Comparison of ENCODE assay signal across 1 cellular context in the genomic region with DNA sequence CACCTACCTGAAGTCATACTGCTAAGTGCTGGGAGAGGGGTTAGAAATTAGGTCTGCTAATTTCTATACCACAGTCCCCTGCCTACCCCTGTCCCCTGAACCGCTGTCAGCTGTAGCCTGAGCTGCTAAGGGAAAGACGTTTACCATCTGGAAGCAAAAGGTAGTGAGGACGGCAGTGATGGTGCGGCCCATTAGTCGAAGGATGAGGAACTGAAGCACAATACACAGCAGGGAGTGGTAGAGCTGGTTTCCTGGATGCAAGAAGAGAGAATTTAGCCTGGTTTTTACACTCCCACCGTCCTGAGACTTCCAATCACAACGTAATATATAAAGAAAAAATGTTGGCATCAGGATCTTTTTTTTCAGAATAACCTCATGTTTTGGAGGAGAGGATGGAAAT.
TF ChIP-seq lines count a peak whose summit lies in the region.

No MANE protein-coding gene starts in this region.

TF ChIP-seq in GM23338, 12 proteins besides CTCF, POLR2A, EP300 and RAD21:
- TF ChIP-seq, protein P1, sequence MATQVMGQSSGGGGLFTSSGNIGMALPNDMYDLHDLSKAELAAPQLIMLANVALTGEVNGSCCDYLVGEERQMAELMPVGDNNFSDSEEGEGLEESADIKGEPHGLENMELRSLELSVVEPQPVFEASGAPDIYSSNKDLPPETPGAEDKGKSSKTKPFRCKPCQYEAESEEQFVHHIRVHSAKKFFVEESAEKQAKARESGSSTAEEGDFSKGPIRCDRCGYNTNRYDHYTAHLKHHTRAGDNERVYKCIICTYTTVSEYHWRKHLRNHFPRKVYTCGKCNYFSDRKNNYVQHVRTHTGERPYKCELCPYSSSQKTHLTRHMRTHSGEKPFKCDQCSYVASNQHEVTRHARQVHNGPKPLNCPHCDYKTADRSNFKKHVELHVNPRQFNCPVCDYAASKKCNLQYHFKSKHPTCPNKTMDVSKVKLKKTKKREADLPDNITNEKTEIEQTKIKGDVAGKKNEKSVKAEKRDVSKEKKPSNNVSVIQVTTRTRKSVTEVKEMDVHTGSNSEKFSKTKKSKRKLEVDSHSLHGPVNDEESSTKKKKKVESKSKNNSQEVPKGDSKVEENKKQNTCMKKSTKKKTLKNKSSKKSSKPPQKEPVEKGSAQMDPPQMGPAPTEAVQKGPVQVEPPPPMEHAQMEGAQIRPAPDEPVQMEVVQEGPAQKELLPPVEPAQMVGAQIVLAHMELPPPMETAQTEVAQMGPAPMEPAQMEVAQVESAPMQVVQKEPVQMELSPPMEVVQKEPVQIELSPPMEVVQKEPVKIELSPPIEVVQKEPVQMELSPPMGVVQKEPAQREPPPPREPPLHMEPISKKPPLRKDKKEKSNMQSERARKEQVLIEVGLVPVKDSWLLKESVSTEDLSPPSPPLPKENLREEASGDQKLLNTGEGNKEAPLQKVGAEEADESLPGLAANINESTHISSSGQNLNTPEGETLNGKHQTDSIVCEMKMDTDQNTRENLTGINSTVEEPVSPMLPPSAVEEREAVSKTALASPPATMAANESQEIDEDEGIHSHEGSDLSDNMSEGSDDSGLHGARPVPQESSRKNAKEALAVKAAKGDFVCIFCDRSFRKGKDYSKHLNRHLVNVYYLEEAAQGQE (IDR thresholded peaks at IDR 0.05; ENCODE audit: unreplicated experiment): no peak
- TF ChIP-seq POLR2AphosphoS5 (IDR thresholded peaks at IDR 0.05; ENCODE audit: low read depth): no peak
- TF ChIP-seq, protein P2, sequence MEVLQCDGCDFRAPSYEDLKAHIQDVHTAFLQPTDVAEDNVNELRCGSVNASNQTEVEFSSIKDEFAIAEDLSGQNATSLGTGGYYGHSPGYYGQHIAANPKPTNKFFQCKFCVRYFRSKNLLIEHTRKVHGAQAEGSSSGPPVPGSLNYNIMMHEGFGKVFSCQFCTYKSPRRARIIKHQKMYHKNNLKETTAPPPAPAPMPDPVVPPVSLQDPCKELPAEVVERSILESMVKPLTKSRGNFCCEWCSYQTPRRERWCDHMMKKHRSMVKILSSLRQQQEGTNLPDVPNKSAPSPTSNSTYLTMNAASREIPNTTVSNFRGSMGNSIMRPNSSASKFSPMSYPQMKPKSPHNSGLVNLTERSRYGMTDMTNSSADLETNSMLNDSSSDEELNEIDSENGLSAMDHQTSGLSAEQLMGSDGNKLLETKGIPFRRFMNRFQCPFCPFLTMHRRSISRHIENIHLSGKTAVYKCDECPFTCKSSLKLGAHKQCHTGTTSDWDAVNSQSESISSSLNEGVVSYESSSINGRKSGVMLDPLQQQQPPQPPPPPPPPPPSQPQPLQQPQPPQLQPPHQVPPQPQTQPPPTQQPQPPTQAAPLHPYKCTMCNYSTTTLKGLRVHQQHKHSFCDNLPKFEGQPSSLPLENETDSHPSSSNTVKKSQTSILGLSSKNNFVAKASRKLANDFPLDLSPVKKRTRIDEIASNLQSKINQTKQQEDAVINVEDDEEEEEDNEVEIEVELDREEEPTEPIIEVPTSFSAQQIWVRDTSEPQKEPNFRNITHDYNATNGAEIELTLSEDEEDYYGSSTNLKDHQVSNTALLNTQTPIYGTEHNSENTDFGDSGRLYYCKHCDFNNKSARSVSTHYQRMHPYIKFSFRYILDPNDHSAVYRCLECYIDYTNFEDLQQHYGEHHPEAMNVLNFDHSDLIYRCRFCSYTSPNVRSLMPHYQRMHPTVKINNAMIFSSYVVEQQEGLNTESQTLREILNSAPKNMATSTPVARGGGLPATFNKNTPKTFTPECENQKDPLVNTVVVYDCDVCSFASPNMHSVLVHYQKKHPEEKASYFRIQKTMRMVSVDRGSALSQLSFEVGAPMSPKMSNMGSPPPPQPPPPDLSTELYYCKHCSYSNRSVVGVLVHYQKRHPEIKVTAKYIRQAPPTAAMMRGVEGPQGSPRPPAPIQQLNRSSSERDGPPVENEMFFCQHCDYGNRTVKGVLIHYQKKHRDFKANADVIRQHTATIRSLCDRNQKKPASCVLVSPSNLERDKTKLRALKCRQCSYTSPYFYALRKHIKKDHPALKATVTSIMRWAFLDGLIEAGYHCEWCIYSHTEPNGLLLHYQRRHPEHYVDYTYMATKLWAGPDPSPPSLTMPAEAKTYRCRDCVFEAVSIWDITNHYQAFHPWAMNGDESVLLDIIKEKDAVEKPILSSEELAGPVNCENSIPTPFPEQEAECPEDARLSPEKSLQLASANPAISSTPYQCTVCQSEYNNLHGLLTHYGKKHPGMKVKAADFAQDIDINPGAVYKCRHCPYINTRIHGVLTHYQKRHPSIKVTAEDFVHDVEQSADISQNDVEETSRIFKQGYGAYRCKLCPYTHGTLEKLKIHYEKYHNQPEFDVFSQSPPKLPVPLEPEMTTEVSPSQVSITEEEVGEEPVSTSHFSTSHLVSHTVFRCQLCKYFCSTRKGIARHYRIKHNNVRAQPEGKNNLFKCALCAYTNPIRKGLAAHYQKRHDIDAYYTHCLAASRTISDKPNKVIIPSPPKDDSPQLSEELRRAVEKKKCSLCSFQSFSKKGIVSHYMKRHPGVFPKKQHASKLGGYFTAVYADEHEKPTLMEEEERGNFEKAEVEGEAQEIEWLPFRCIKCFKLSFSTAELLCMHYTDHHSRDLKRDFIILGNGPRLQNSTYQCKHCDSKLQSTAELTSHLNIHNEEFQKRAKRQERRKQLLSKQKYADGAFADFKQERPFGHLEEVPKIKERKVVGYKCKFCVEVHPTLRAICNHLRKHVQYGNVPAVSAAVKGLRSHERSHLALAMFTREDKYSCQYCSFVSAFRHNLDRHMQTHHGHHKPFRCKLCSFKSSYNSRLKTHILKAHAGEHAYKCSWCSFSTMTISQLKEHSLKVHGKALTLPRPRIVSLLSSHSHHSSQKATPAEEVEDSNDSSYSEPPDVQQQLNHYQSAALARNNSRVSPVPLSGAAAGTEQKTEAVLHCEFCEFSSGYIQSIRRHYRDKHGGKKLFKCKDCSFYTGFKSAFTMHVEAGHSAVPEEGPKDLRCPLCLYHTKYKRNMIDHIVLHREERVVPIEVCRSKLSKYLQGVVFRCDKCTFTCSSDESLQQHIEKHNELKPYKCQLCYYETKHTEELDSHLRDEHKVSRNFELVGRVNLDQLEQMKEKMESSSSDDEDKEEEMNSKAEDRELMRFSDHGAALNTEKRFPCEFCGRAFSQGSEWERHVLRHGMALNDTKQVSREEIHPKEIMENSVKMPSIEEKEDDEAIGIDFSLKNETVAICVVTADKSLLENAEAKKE (CRISPR knock-in tag; IDR thresholded peaks at IDR 0.05): no peak
- no peak for TF ChIP-seq ZNF331 (CRISPR knock-in tag; IDR thresholded peaks at IDR 0.05; ENCODE audit: low read depth)
- TF ChIP-seq ZNF114 (CRISPR knock-in tag; IDR thresholded peaks at IDR 0.05): no peak
- TF ChIP-seq EZH2phosphoT487 (IDR thresholded peaks at IDR 0.05; ENCODE audit: unreplicated experiment): no peak
